Comparison of ENCODE assay signal across 1 cellular context in genomic region chr11:72696866-72697428, GRCh38.
TF ChIP-seq lines count a peak whose summit lies in the region.

No MANE protein-coding gene starts in this region.

TF ChIP-seq in WTC11, 78 proteins besides CTCF, POLR2A, EP300 and RAD21 (continued from another document):
- TF ChIP-seq STAT6 (CRISPR knock-in tag; conservative IDR thresholded peaks at IDR 0.05; ENCODE audit: low read depth) (no peak), MXD4 (CRISPR knock-in tag; IDR thresholded peaks at IDR 0.05; ENCODE audit: borderline replicate concordance) (no peak), ZNF425 (CRISPR knock-in tag; conservative IDR thresholded peaks at IDR 0.05) (no peak), NFATC4 (CRISPR knock-in tag; IDR thresholded peaks at IDR 0.05) (no peak), FOXJ3 (CRISPR knock-in tag; IDR thresholded peaks at IDR 0.05; ENCODE audit: borderline replicate concordance) (no peak), CDX4 (CRISPR knock-in tag; IDR thresholded peaks at IDR 0.05; ENCODE audit: borderline replicate concordance) (no peak), RORB (CRISPR knock-in tag; IDR thresholded peaks at IDR 0.05) (no peak), FOXP4 (CRISPR knock-in tag; IDR thresholded peaks at IDR 0.05) (no peak), MAX (CRISPR knock-in tag; IDR thresholded peaks at IDR 0.05) (no peak), E2F5 (CRISPR knock-in tag; IDR thresholded peaks at IDR 0.05) (no peak), TP53 (CRISPR knock-in tag; IDR thresholded peaks at IDR 0.05) (no peak), AR (CRISPR knock-in tag; IDR thresholded peaks at IDR 0.05) (no peak), ZNF423 (CRISPR knock-in tag; IDR thresholded peaks at IDR 0.05) (no peak), ZNF671 (CRISPR knock-in tag; IDR thresholded peaks at IDR 0.05) (no peak), ZNF138 (CRISPR knock-in tag; conservative IDR thresholded peaks at IDR 0.05) (no peak)
